In the genomic region with DNA sequence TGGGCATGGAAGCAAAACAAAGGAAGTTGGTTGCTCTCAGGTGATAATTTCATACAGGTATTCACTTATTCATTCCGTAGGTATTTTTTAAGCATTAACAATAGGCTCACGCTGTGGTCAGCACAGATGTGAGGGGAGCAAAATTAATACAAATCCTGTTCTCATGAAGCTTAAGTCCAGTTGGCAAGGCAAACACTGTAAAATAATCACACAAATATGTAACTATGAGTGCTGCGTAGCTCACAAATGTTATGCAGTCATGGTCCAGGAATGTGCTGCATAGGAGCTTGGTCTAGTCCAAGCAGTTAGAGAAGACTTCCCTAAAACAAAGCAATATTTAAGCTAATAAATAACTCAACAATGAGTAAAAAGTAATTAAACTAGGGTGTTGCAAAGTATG, we compare ENCODE assay signal across 12 cellular contexts. TPM values are rescaled to one million over a fixed set of nuclear protein-coding genes. Genes with fewer than 3 reads are reported as not detected.
DNase-seq lines count a peak whose midpoint lies in the region; ATAC-seq and TF ChIP-seq lines count a peak whose summit lies in the region.
"Had no signal": no experiment of that assay in that cellular context is flagged by ENCODE, and none has a peak within 500 bp of the region (broad histone marks: within the 10 kb centered on the region; RNA-seq: fewer than 3 reads in every experiment).

No MANE protein-coding gene starts in this region.

- peaks cover 20% of the 10 kb centered on the region for H3K9me3 Mint-ChIP-seq in mesothelial cell of epicardium
- no peaks in the 10 kb centered on the region for H3K9me3 Mint-ChIP-seq in CD8-positive, alpha-beta T cell
- H3K9me3 Mint-ChIP-seq: dendritic cell treated with granulocyte-macrophage colony-stimulating factor and Interleukin-4, amounts not matched to agents 40 ng/mL and 50 ng/mL, for 4 days had no signal

- peak; percentile 86 for DNase-seq in AG20443 (ENCODE audit: low spot score)
- peak; percentile 76 for DNase-seq in LNCaP clone FGC (ENCODE audit: low read depth)
- peak; percentile 64 to 94 for DNase-seq in cardiac fibroblast (ENCODE audit: low read depth in 2 of 2)
- no peak for DNase-seq in mesothelial cell of epicardium (ENCODE audit: low spot score in 2 of 2, unreplicated experiment in 2 of 2)
- no peak for DNase-seq in gastrocnemius medialis
- DNase-seq in CD8-positive, alpha-beta T cell, result no peak
- DNase-seq in pons (ENCODE audit: low spot score), result no peak
- DNase-seq: COR-L47; nephron progenitor cell; stimulated activated CD4-positive, alpha-beta T cell treated with anti-CD3 and anti-CD28 coated beads, Interleukin-2, amount 100 ng/mL, for 24 hours had no signal

- peaks cover 1% of the 10 kb centered on the region for H3K4me1 Mint-ChIP-seq in mesothelial cell of epicardium
- no peaks in the 10 kb centered on the region for H3K4me1 Mint-ChIP-seq in CD8-positive, alpha-beta T cell (ENCODE audit: low read depth)

- POLR2A ChIA-PET in CD8-positive, alpha-beta T cell (lab: Charles Lee), result no interaction called here

- in situ Hi-C loops in gastrocnemius medialis (cut with MboI; ENCODE audit: low sequenced_read_pairs in 4 of 4), result no loop called here

- intact Hi-C loops in gastrocnemius medialis (cut with DNase I; ENCODE audit: low total_unique reads), result no loop called here
- intact Hi-C loops in CD8-positive, alpha-beta T cell (cut with DNase I, micrococcal nuclease), result no loop called here

- H3K27ac ChIP-seq in gastrocnemius medialis, result no peak overlapping the region
- no peak overlapping the region for H3K27ac ChIP-seq in CD8-positive, alpha-beta T cell (ENCODE audit: low read depth, low read length)

- no peaks in the 10 kb centered on the region for H3K9me3 ChIP-seq in gastrocnemius medialis
- H3K9me3 ChIP-seq in CD8-positive, alpha-beta T cell (ENCODE audit: low read length), result no peaks in the 10 kb centered on the region

- no peak for TF ChIP-seq CTCF in LNCaP clone FGC (IDR thresholded peaks at IDR 0.05; ENCODE audit: control insufficient read depth, extremely low read depth, insufficient read depth)
- no peak for TF ChIP-seq CTCF in cardiac fibroblast (IDR thresholded peaks at IDR 0.05; ENCODE audit: low read depth, low read length)
- TF ChIP-seq CTCF in mesothelial cell of epicardium (IDR thresholded peaks at IDR 0.05; ENCODE audit: unreplicated experiment), result no peak
- no peak for TF ChIP-seq CTCF in gastrocnemius medialis (IDR thresholded peaks at IDR 0.05 in 4 of 5, conservative IDR thresholded peaks at IDR 0.05 in 1 of 5)
- no peak for TF ChIP-seq CTCF in CD8-positive, alpha-beta T cell (IDR thresholded peaks at IDR 0.05)

- no peak overlapping the region for H3K4me3 Mint-ChIP-seq in mesothelial cell of epicardium
- no peak overlapping the region for H3K4me3 Mint-ChIP-seq in CD8-positive, alpha-beta T cell
- H3K4me3 Mint-ChIP-seq: dendritic cell treated with granulocyte-macrophage colony-stimulating factor and Interleukin-4, amounts not matched to agents 40 ng/mL and 50 ng/mL, for 4 days; nephron progenitor cell had no signal

- peak overlapping the region; percentile 66 for H3K27ac Mint-ChIP-seq in mesothelial cell of epicardium
- no peak overlapping the region for H3K27ac Mint-ChIP-seq in CD8-positive, alpha-beta T cell
- H3K27ac Mint-ChIP-seq: dendritic cell treated with granulocyte-macrophage colony-stimulating factor and Interleukin-4, amounts not matched to agents 40 ng/mL and 50 ng/mL, for 4 days; nephron progenitor cell had no signal

- H3K36me3 ChIP-seq in gastrocnemius medialis, result no peaks in the 10 kb centered on the region
- no peaks in the 10 kb centered on the region for H3K36me3 ChIP-seq in CD8-positive, alpha-beta T cell (ENCODE audit: insufficient read depth, low read length)

- H3K27me3 ChIP-seq in gastrocnemius medialis, result peaks cover 0 to 2% (median 0%) of the 10 kb centered on the region in 3 donors
- peaks cover 4% of the 10 kb centered on the region for H3K27me3 ChIP-seq in CD8-positive, alpha-beta T cell (ENCODE audit: insufficient read depth, low read length)

- H3K4me3 ChIP-seq in LNCaP clone FGC (ENCODE audit: low read depth, low read length), result no peak overlapping the region
- no peak overlapping the region for H3K4me3 ChIP-seq in cardiac fibroblast (replicated peaks in 1 of 2; ENCODE audit: low read depth in 2 of 2, low read length in 2 of 2)
- H3K4me3 ChIP-seq in gastrocnemius medialis, result no peak overlapping the region
- H3K4me3 ChIP-seq in CD8-positive, alpha-beta T cell (ENCODE audit: low read depth, low read length), result no peak overlapping the region

- ATAC-seq in GM18867 (IDR thresholded peaks at IDR 0.05; ENCODE audit: unreplicated experiment) (no peak), gastrocnemius medialis (no peak)
- no peak for ATAC-seq in CD8-positive, alpha-beta T cell

- no peaks in the 10 kb centered on the region for H3K4me1 ChIP-seq in gastrocnemius medialis
- no peaks in the 10 kb centered on the region for H3K4me1 ChIP-seq in CD8-positive, alpha-beta T cell (ENCODE audit: insufficient read depth, low read length)

- no peak for TF ChIP-seq POLR2A in gastrocnemius medialis (IDR thresholded peaks at IDR 0.05)

- CTCF ChIA-PET in CD8-positive, alpha-beta T cell (lab: Charles Lee), result interaction anchor here (0.6 to 1.1 kb wide), 2 partner anchors 9 to 330 kb away, joined by 4 to 6 read pairs; no protein-coding TSS in a partner anchor

- H3K36me3 Mint-ChIP-seq in mesothelial cell of epicardium, result no peaks in the 10 kb centered on the region
- no peaks in the 10 kb centered on the region for H3K36me3 Mint-ChIP-seq in CD8-positive, alpha-beta T cell

- no peaks in the 10 kb centered on the region for H3K27me3 Mint-ChIP-seq in mesothelial cell of epicardium (ENCODE audit: low read depth)
- H3K27me3 Mint-ChIP-seq in CD8-positive, alpha-beta T cell (ENCODE audit: low read depth), result peaks cover 30% of the 10 kb centered on the region

RNA-seq across cellular contexts. Expression of gene SP5, which starts 23.9 kb away (rescaled TPM):
- total RNA-seq in mesothelial cell of epicardium (2.2 to 4.6 TPM (median 2.7 TPM) in 3 replicates), gastrocnemius medialis (under 1 TPM in 3 of 4 donors, not detected in 1; 0.29 to 0.44 (median 0.39) TPM)
- total RNA-seq in CD8-positive, alpha-beta T cell, result not detected

RNA-seq across cellular contexts. Expression of gene ERICH2, which starts 31.1 kb away (rescaled TPM):
- 0.47 to 1.1 TPM (median 0.94 TPM) in 3 replicates for total RNA-seq in mesothelial cell of epicardium
- total RNA-seq in gastrocnemius medialis, result not detected
- not detected for total RNA-seq in CD8-positive, alpha-beta T cell

Comparison
In these comparisons a context has a peak if more than half of its experiments do, and no peak if none do; other contexts are left out.
1. DNase-seq: peak in AG20443 (single experiment), LNCaP clone FGC (single experiment) and cardiac fibroblast (2 of 2); none in mesothelial cell of epicardium (0 of 2), gastrocnemius medialis (0 of 2), CD8-positive, alpha-beta T cell (0 of 7) and pons (single experiment).